Comparison of ENCODE assay signal across 1 cellular context in genomic region chr1:155017021-155017945, GRCh38.
TF ChIP-seq lines count a peak whose summit lies in the region.

No MANE protein-coding gene starts in this region.

TF ChIP-seq in HepG2, 621 proteins besides CTCF, POLR2A, EP300 and RAD21 (continued from another document and continues in another):
- TF ChIP-seq, protein P1, sequence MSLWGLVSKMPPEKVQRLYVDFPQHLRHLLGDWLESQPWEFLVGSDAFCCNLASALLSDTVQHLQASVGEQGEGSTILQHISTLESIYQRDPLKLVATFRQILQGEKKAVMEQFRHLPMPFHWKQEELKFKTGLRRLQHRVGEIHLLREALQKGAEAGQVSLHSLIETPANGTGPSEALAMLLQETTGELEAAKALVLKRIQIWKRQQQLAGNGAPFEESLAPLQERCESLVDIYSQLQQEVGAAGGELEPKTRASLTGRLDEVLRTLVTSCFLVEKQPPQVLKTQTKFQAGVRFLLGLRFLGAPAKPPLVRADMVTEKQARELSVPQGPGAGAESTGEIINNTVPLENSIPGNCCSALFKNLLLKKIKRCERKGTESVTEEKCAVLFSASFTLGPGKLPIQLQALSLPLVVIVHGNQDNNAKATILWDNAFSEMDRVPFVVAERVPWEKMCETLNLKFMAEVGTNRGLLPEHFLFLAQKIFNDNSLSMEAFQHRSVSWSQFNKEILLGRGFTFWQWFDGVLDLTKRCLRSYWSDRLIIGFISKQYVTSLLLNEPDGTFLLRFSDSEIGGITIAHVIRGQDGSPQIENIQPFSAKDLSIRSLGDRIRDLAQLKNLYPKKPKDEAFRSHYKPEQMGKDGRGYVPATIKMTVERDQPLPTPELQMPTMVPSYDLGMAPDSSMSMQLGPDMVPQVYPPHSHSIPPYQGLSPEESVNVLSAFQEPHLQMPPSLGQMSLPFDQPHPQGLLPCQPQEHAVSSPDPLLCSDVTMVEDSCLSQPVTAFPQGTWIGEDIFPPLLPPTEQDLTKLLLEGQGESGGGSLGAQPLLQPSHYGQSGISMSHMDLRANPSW (CRISPR knock-in tag; IDR thresholded peaks at IDR 0.05; ENCODE audit: borderline replicate concordance) = no peak
- peak; percentile 88 for TF ChIP-seq FOXC1 (CRISPR knock-in tag; IDR thresholded peaks at IDR 0.05; ENCODE audit: borderline replicate concordance)
- 0 out of 2 replicates have a peak, but pooled peaks have one; percentile 29 for TF ChIP-seq HNRNPUL1 (IDR thresholded peaks at IDR 0.05; ENCODE audit: low read depth, low read length)
- TF ChIP-seq ZNF446 (CRISPR knock-in tag; IDR thresholded peaks at IDR 0.05) = peak; percentile 33; the same call in 1 of the 2 replicates
- TF ChIP-seq LCORL (IDR thresholded peaks at IDR 0.05) = no peak
- TF ChIP-seq LCORL (CRISPR knock-in tag; IDR thresholded peaks at IDR 0.05) = peak; percentile 93
- TF ChIP-seq, protein P2, sequence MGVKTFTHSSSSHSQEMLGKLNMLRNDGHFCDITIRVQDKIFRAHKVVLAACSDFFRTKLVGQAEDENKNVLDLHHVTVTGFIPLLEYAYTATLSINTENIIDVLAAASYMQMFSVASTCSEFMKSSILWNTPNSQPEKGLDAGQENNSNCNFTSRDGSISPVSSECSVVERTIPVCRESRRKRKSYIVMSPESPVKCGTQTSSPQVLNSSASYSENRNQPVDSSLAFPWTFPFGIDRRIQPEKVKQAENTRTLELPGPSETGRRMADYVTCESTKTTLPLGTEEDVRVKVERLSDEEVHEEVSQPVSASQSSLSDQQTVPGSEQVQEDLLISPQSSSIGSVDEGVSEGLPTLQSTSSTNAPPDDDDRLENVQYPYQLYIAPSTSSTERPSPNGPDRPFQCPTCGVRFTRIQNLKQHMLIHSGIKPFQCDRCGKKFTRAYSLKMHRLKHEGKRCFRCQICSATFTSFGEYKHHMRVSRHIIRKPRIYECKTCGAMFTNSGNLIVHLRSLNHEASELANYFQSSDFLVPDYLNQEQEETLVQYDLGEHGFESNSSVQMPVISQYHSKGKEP (CRISPR knock-in tag; IDR thresholded peaks at IDR 0.05) = no peak
- no peak for TF ChIP-seq CC2D1A (CRISPR knock-in tag; IDR thresholded peaks at IDR 0.05)
- no peak for TF ChIP-seq ELK4 (CRISPR knock-in tag; IDR thresholded peaks at IDR 0.05; ENCODE audit: borderline replicate concordance)
- peak; percentile 88 for TF ChIP-seq HDAC1 (CRISPR knock-in tag; IDR thresholded peaks at IDR 0.05)
- no peak for TF ChIP-seq SRSF4 (IDR thresholded peaks at IDR 0.05; ENCODE audit: low read depth, low read length, poor library complexity, severe bottlenecking)
- TF ChIP-seq GATAD2A (CRISPR knock-in tag; IDR thresholded peaks at IDR 0.05) = peak; percentile 82
- no peak for TF ChIP-seq DNMT3B (CRISPR knock-in tag; conservative IDR thresholded peaks at IDR 0.05)
- TF ChIP-seq ARNTL (CRISPR knock-in tag; IDR thresholded peaks at IDR 0.05) = peak; percentile 34; the same call in 1 of the 2 replicates
- TF ChIP-seq SAP130 (CRISPR knock-in tag; IDR thresholded peaks at IDR 0.05; ENCODE audit: low read depth) = peak; percentile 91
- peak; percentile 58 for TF ChIP-seq POLR2G (IDR thresholded peaks at IDR 0.05; ENCODE audit: low read depth, low read length)
- peak; percentile 49; the same call in 1 of the 2 replicates for TF ChIP-seq ZNF263 (CRISPR knock-in tag; IDR thresholded peaks at IDR 0.05)
- TF ChIP-seq TAF15 (IDR thresholded peaks at IDR 0.05; ENCODE audit: low read depth, low read length, poor library complexity, severe bottlenecking) = peak; percentile 36
- TF ChIP-seq ZNF276 (CRISPR knock-in tag; IDR thresholded peaks at IDR 0.05; ENCODE audit: low read depth) = peak; percentile 99
- peak; percentile 77 for TF ChIP-seq ZNF574 (CRISPR knock-in tag; IDR thresholded peaks at IDR 0.05)
- TF ChIP-seq, protein P3, sequence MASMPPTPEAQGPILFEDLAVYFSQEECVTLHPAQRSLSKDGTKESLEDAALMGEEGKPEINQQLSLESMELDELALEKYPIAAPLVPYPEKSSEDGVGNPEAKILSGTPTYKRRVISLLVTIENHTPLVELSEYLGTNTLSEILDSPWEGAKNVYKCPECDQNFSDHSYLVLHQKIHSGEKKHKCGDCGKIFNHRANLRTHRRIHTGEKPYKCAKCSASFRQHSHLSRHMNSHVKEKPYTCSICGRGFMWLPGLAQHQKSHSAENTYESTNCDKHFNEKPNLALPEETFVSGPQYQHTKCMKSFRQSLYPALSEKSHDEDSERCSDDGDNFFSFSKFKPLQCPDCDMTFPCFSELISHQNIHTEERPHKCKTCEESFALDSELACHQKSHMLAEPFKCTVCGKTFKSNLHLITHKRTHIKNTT (CRISPR knock-in tag; IDR thresholded peaks at IDR 0.05) = no peak
- 0 out of 2 replicates have a peak, but pooled peaks have one; percentile 53 for TF ChIP-seq ADNP (CRISPR knock-in tag; IDR thresholded peaks at IDR 0.05)
- 0 out of 2 replicates have a peak, but pooled peaks have one; percentile 36 for TF ChIP-seq AHDC1 (CRISPR knock-in tag; IDR thresholded peaks at IDR 0.05; ENCODE audit: borderline replicate concordance)
- no peak for TF ChIP-seq SMAD9 (CRISPR knock-in tag; IDR thresholded peaks at IDR 0.05)
- TF ChIP-seq ZNF724P (CRISPR knock-in tag; IDR thresholded peaks at IDR 0.05; ENCODE audit: borderline replicate concordance) = peak; percentile 88; the same call in 1 of the 2 replicates
- peak; percentile 60; the same call in 1 of the 2 replicates for TF ChIP-seq MTERF4 (CRISPR knock-in tag; IDR thresholded peaks at IDR 0.05)
- 0 out of 2 replicates have a peak, but pooled peaks have one; percentile 83 for TF ChIP-seq FUBP1 (CRISPR knock-in tag; IDR thresholded peaks at IDR 0.05; ENCODE audit: borderline replicate concordance)
- TF ChIP-seq ZNF343 (CRISPR knock-in tag; IDR thresholded peaks at IDR 0.05) = 0 out of 2 replicates have a peak, but pooled peaks have one; percentile 23
- no peak for TF ChIP-seq ZNF557 (CRISPR knock-in tag; IDR thresholded peaks at IDR 0.05)
- TF ChIP-seq HMGXB4 (CRISPR knock-in tag; IDR thresholded peaks at IDR 0.05; ENCODE audit: borderline replicate concordance in 1 of 2, low read depth in 1 of 2) = peak; percentile 99
- 0 out of 2 replicates have a peak, but pooled peaks have one; percentile 48 for TF ChIP-seq NFE2 (CRISPR knock-in tag; IDR thresholded peaks at IDR 0.05)
- TF ChIP-seq ZNF792 (CRISPR knock-in tag; IDR thresholded peaks at IDR 0.05) = peak; percentile 60; the same call in 1 of the 2 replicates
- TF ChIP-seq SIN3A (IDR thresholded peaks at IDR 0.05; ENCODE audit: borderline replicate concordance, low read depth, low read length) = no peak
- no peak for TF ChIP-seq STAT5B (CRISPR knock-in tag; IDR thresholded peaks at IDR 0.05)
